In the genomic region with DNA sequence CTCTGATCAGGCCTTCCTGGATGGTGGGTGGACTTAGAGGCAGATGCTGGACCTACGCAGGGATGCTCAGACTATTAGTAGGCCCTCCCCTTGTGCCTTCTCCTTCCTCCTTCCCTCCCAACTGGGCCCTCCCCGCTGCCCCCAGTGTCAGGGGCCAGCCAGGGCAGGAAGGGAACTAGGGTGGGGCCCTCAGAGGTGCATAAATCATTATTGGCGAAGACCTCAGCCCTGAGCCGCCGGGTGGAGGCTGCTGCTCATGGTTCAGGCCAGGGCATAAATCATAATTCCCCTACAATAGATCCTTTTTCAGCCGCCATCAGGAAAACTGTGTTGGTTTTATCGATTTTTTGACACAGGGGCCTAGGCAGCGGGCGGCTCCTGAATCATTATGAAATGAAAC, we compare ENCODE assay signal across 26 cellular contexts.
"Had no signal": no experiment of that assay in that cellular context is flagged by ENCODE, and none has a peak within 500 bp of the region (broad histone marks: within the 10 kb centered on the region; RNA-seq: fewer than 3 reads in every experiment).

No MANE protein-coding gene starts in this region.

- H3K36me3 ChIP-seq: colonic mucosa, esophagus muscularis mucosa, gastroesophageal sphincter, heart left ventricle, left lung, ovary, sigmoid colon, tibial artery had no signal

- H3K27ac Mint-ChIP-seq: dendritic cell treated with granulocyte-macrophage colony-stimulating factor and Interleukin-4, amounts not matched to agents 40 ng/mL and 50 ng/mL, for 4 days; naive thymus-derived CD4-positive, alpha-beta T cell; nephron; stimulated activated effector memory CD8-positive, alpha-beta T cell treated with anti-CD3 and anti-CD28 coated beads, Interleukin-12 subunit alpha, Interleukin-12 subunit beta, amount 100 ng/mL, for 72 hours; type B pancreatic cell had no signal

- H3K4me3 Mint-ChIP-seq: dendritic cell treated with granulocyte-macrophage colony-stimulating factor and Interleukin-4, amounts not matched to agents 40 ng/mL and 50 ng/mL, for 4 days; naive thymus-derived CD4-positive, alpha-beta T cell; stimulated activated effector memory CD8-positive, alpha-beta T cell treated with anti-CD3 and anti-CD28 coated beads, Interleukin-12 subunit alpha, Interleukin-12 subunit beta, amount 100 ng/mL, for 72 hours; type B pancreatic cell had no signal

- H3K36me3 Mint-ChIP-seq: naive thymus-derived CD4-positive, alpha-beta T cell; stimulated activated effector memory CD8-positive, alpha-beta T cell treated with anti-CD3 and anti-CD28 coated beads, Interleukin-12 subunit alpha, Interleukin-12 subunit beta, amount 100 ng/mL, for 72 hours; type B pancreatic cell had no signal

- H3K27ac ChIP-seq: colonic mucosa, esophagus muscularis mucosa, foreskin keratinocyte, gastroesophageal sphincter, heart left ventricle, hepatocyte, left lung, ovary, psoas muscle, sigmoid colon, testis, tibial artery had no signal

- H3K9me3 Mint-ChIP-seq: dendritic cell treated with granulocyte-macrophage colony-stimulating factor and Interleukin-4, amounts not matched to agents 40 ng/mL and 50 ng/mL, for 4 days; nephron; stimulated activated effector memory CD8-positive, alpha-beta T cell treated with anti-CD3 and anti-CD28 coated beads, Interleukin-12 subunit alpha, Interleukin-12 subunit beta, amount 100 ng/mL, for 72 hours; type B pancreatic cell had no signal

- H3K27me3 Mint-ChIP-seq: dendritic cell treated with granulocyte-macrophage colony-stimulating factor and Interleukin-4, amounts not matched to agents 40 ng/mL and 50 ng/mL, for 4 days had no signal

- H3K4me3 ChIP-seq: colonic mucosa, esophagus muscularis mucosa, gastroesophageal sphincter, heart left ventricle, hepatocyte, left lung, ovary, psoas muscle, sigmoid colon, testis, tibial artery had no signal

- H3K27me3 ChIP-seq: colonic mucosa, ovary, sigmoid colon, testis had no signal

- DNase-seq: colonic mucosa; effector CD8-positive, alpha-beta T cell; foreskin keratinocyte; heart left ventricle; kidney; midbrain; naive thymus-derived CD4-positive, alpha-beta T cell; occipital lobe; ovary; psoas muscle; right cardiac atrium; sigmoid colon; stimulated activated CD4-positive, alpha-beta T cell treated with anti-CD3 and anti-CD28 coated beads, Interleukin-2, amount 100 ng/mL, for 24 hours; stimulated activated CD4-positive, alpha-beta T cell treated with anti-CD3 and anti-CD28 coated beads, Interleukin-4, amount 100 ng/mL, for 24 hours; stimulated activated naive CD8-positive, alpha-beta T cell treated with anti-CD3 and anti-CD28 coated beads, Interleukin-15, Interleukin-2, amounts not matched to agents 100 U/mL and 50 U/mL, for 24 hours; substantia nigra; testis; tibial artery had no signal

- H3K9me3 ChIP-seq: colonic mucosa, esophagus muscularis mucosa, gastroesophageal sphincter, heart left ventricle, left lung, ovary, psoas muscle, sigmoid colon, testis, tibial artery had no signal

- H3K4me1 Mint-ChIP-seq: nephron had no signal
